15 cellular contexts compared by ENCODE assay signal in the genomic region with DNA sequence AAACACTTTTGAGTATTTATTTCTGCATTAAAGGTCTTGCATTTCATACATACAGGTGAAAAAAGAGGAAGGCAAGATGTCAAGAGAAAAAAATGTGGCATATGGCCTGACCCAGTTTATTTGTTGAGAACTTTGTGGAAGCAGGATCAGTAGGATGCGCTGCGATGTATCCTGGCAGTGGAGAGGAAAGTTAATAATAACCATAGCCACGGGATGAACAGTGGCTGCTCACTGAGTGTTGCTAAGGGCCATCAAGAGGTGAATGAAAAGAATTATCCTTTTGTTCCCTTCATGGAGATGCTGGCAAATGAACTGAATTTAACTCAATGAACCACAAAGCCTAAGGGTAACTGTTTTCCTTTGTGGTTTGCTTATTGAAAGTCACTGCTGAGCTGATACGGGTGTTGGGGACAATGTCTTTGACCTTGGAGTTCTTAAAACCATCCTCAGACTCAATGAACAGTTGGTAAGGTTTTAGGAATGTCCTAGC.
"Had no signal": no experiment of that assay in that cellular context is flagged by ENCODE, and none has a peak within 500 bp of the region (broad histone marks: within the 10 kb centered on the region; RNA-seq: fewer than 3 reads in every experiment).

No MANE protein-coding gene starts in this region.

- H3K4me1 ChIP-seq: ascending aorta, colonic mucosa, gastroesophageal sphincter, neural progenitor cell, thyroid gland, uterus had no signal

- H3K4me1 Mint-ChIP-seq: activated CD4-positive, alpha-beta T cell treated with anti-CD3 and anti-CD28 coated beads for 36 hours had no signal

- H3K4me3 Mint-ChIP-seq: activated CD4-positive, alpha-beta T cell treated with anti-CD3 and anti-CD28 coated beads for 36 hours; activated CD8-positive, alpha-beta T cell treated with anti-CD3 and anti-CD28 coated beads, Interleukin-2, amount 10 ng/mL, durations not matched to agents 7 days and 5 days; neural progenitor cell had no signal

- H3K9me3 ChIP-seq: ascending aorta, colonic mucosa, gastroesophageal sphincter, ovary, thyroid gland, uterus had no signal

- H3K27me3 Mint-ChIP-seq: activated CD4-positive, alpha-beta T cell treated with anti-CD3 and anti-CD28 coated beads for 36 hours had no signal

- H3K27ac ChIP-seq: ascending aorta, cardiac muscle cell, colonic mucosa, epithelial cell of prostate, gastroesophageal sphincter, neural progenitor cell, ovary, thyroid gland, uterus had no signal

- DNase-seq: activated CD4-positive, alpha-beta T cell treated with anti-CD3 and anti-CD28 coated beads for 36 hours; activated CD8-positive, alpha-beta memory T cell treated with anti-CD3 and anti-CD28 coated beads, Interleukin-2, amount 50 U/mL, for 48 hours; activated CD8-positive, alpha-beta T cell treated with anti-CD3 and anti-CD28 coated beads, Interleukin-2, amount 10 ng/mL, durations not matched to agents 7 days and 5 days; colonic mucosa; effector CD4-positive, alpha-beta T cell; ovary; stimulated activated CD4-positive, alpha-beta T cell treated with anti-CD3 and anti-CD28 coated beads, Interleukin-4, amount 100 ng/mL, for 1 hour; T1000; thyroid gland; uterus had no signal

- H3K27me3 ChIP-seq: ascending aorta, cardiac muscle cell, colonic mucosa, gastroesophageal sphincter, neural progenitor cell, ovary, thyroid gland, uterus had no signal

- ATAC-seq: activated CD4-positive, alpha-beta T cell treated with anti-CD3 and anti-CD28 coated beads for 36 hours; activated CD8-positive, alpha-beta T cell treated with anti-CD3 and anti-CD28 coated beads, Interleukin-2, amount 10 ng/mL, durations not matched to agents 7 days and 5 days; gastroesophageal sphincter had no signal

- H3K36me3 ChIP-seq: ascending aorta, cardiac muscle cell, colonic mucosa, gastroesophageal sphincter, neural progenitor cell, ovary, thyroid gland, uterus had no signal

- H3K36me3 Mint-ChIP-seq: neural progenitor cell had no signal

- H3K9ac ChIP-seq: neural progenitor cell had no signal

- H3K4me3 ChIP-seq: ascending aorta, cardiac muscle cell, colonic mucosa, gastroesophageal sphincter, neural progenitor cell, ovary, thyroid gland, uterus had no signal

- H3K27ac Mint-ChIP-seq: activated CD4-positive, alpha-beta T cell treated with anti-CD3 and anti-CD28 coated beads for 36 hours; activated CD8-positive, alpha-beta T cell treated with anti-CD3 and anti-CD28 coated beads, Interleukin-2, amount 10 ng/mL, durations not matched to agents 7 days and 5 days had no signal
